In genomic region chr17:5608696-5609095, GRCh38 we compare ENCODE assay signal across 26 cellular contexts.
"Had no signal": no experiment of that assay in that cellular context is flagged by ENCODE, and none has a peak within 500 bp of the region (broad histone marks: within the 10 kb centered on the region; RNA-seq: fewer than 3 reads in every experiment).

No MANE protein-coding gene starts in this region.

- H3K27ac Mint-ChIP-seq: dendritic cell treated with granulocyte-macrophage colony-stimulating factor and Interleukin-4, amounts not matched to agents 40 ng/mL and 50 ng/mL, for 4 days; effector memory CD8-positive, alpha-beta T cell; endodermal cell; mesothelial cell of epicardium had no signal

- H3K4me3 Mint-ChIP-seq: dendritic cell treated with granulocyte-macrophage colony-stimulating factor and Interleukin-4, amounts not matched to agents 40 ng/mL and 50 ng/mL, for 4 days; effector memory CD8-positive, alpha-beta T cell; endodermal cell; mesothelial cell of epicardium had no signal

- ATAC-seq: effector memory CD8-positive, alpha-beta T cell; gastrocnemius medialis; heart right ventricle; left cardiac atrium; left lung; left ventricle myocardium superior; lower lobe of right lung; mucosa of descending colon had no signal

- H3K27me3 ChIP-seq: colonic mucosa had no signal

- FAIRE-seq: endometrium, islet of Langerhans, keratinocyte had no signal

- DNase-seq: cerebellar nuclear complex; colonic mucosa; cortex of kidney; dorsolateral prefrontal cortex; effector CD4-positive, alpha-beta T cell; effector memory CD8-positive, alpha-beta T cell; endodermal cell; foreskin fibroblast; foreskin melanocyte; gastrocnemius medialis; glutamatergic neuron; head of caudate nucleus; heart right ventricle; hippocampal formation; left cardiac atrium; left lung; left ventricle myocardium superior; lower lobe of right lung; mesenchymal stem cell; mucosa of descending colon had no signal

- H3K9me3 Mint-ChIP-seq: dendritic cell treated with granulocyte-macrophage colony-stimulating factor and Interleukin-4, amounts not matched to agents 40 ng/mL and 50 ng/mL, for 4 days; effector memory CD8-positive, alpha-beta T cell; endodermal cell; mesothelial cell of epicardium had no signal

- H3K4me3 ChIP-seq: colonic mucosa, dorsolateral prefrontal cortex, esophagus muscularis mucosa, gastrocnemius medialis, heart right ventricle, left lung, lower lobe of right lung, mucosa of descending colon had no signal

- H3K36me3 Mint-ChIP-seq: mesothelial cell of epicardium had no signal

- H3K9me3 ChIP-seq: colonic mucosa, gastrocnemius medialis, left lung, mucosa of descending colon had no signal

- H3K4me1 Mint-ChIP-seq: mesothelial cell of epicardium had no signal

- H3K36me3 ChIP-seq: colonic mucosa, esophagus muscularis mucosa, gastrocnemius medialis, heart right ventricle, left lung, lower lobe of right lung had no signal

- H3K27ac ChIP-seq: colonic mucosa, dorsolateral prefrontal cortex, esophagus muscularis mucosa, gastrocnemius medialis, heart right ventricle, left lung, lower lobe of right lung had no signal

- H3K4me1 ChIP-seq: colonic mucosa, esophagus muscularis mucosa, gastrocnemius medialis, lower lobe of right lung had no signal
